Comparison of ENCODE assay signal across 10 cellular contexts in the genomic region with DNA sequence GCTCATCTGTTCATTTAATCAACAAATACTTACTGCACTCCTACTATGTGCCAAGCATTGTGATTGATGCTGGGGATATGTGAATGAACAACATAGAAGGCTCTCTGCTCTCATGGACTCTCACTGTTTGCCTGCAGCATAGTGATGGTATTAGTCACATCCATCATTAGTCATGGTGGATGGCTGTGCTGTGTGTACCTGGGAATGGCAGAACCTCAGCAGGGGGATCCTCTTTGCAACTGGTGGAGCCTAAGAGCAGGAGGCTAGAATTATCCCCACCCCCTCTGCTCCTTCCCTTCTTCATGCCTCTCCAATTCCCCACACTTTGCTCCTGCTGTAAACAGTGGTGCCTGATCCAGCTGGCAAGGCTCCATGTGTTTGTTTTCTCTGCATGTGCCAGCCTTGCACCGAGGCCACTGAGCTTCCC. TPM values are rescaled to one million over a fixed set of nuclear protein-coding genes. Genes with fewer than 3 reads are reported as not detected.
DNase-seq lines count a peak whose midpoint lies in the region; ATAC-seq and TF ChIP-seq lines count a peak whose summit lies in the region.
"Had no signal": no experiment of that assay in that cellular context is flagged by ENCODE, and none has a peak within 500 bp of the region (broad histone marks: within the 10 kb centered on the region; RNA-seq: fewer than 3 reads in every experiment).

No MANE protein-coding gene starts in this region.

- intact Hi-C loops in posterior vena cava (cut with DNase I): no loop called here

- H3K27ac Mint-ChIP-seq in activated CD8-positive, alpha-beta memory T cell treated with anti-CD3 and anti-CD28 coated beads, Interleukin-2, amount 10 ng/mL, durations not matched to agents 7 days and 5 days: no peak overlapping the region
- H3K27ac Mint-ChIP-seq: activated naive CD8-positive, alpha-beta T cell had no signal

- H3K36me3 Mint-ChIP-seq in activated CD8-positive, alpha-beta memory T cell treated with anti-CD3 and anti-CD28 coated beads, Interleukin-2, amount 10 ng/mL, durations not matched to agents 7 days and 5 days: no peaks in the 10 kb centered on the region
- H3K36me3 Mint-ChIP-seq: activated naive CD8-positive, alpha-beta T cell had no signal

- DNase-seq in DMS53 treated with DMSO at 0.1 percent for 48 hours (lab: John Stamatoyannopoulos, UW; ENCODE audit: unreplicated experiment) (peak; percentile 61), NCI-H2029 (lab: John Stamatoyannopoulos, UW) (peak; percentile 88), brain pericyte (ENCODE audit: low read depth, low spot score) (peak; percentile 50), myocyte (ENCODE audit: low read depth) (peak; percentile 71), posterior vena cava (ENCODE audit: low spot score) (no peak), erythroblast (lab: John Stamatoyannopoulos, UW) (no peak)
- no peak for DNase-seq in activated CD8-positive, alpha-beta memory T cell treated with anti-CD3 and anti-CD28 coated beads, Interleukin-2, amount 10 ng/mL, durations not matched to agents 7 days and 5 days

- H3K4me1 Mint-ChIP-seq in activated CD8-positive, alpha-beta memory T cell treated with anti-CD3 and anti-CD28 coated beads, Interleukin-2, amount 10 ng/mL, durations not matched to agents 7 days and 5 days: no peaks in the 10 kb centered on the region

- CTCF ChIA-PET in activated CD8-positive, alpha-beta memory T cell treated with anti-CD3 and anti-CD28 coated beads, Interleukin-2, amount 10 ng/mL, durations not matched to agents 7 days and 5 days (lab: Charles Lee): interaction anchor here (0.8 kb wide), 1 partner anchor 56 kb away, joined by 5 read pairs; no protein-coding TSS in a partner anchor

- no peaks in the 10 kb centered on the region for H3K9me3 Mint-ChIP-seq in activated CD8-positive, alpha-beta memory T cell treated with anti-CD3 and anti-CD28 coated beads, Interleukin-2, amount 10 ng/mL, durations not matched to agents 7 days and 5 days (ENCODE audit: low read depth)

- no peak for ATAC-seq in HG02642 (IDR thresholded peaks at IDR 0.05; ENCODE audit: poor library complexity, unreplicated experiment)
- ATAC-seq in activated CD8-positive, alpha-beta memory T cell treated with anti-CD3 and anti-CD28 coated beads, Interleukin-2, amount 10 ng/mL, durations not matched to agents 7 days and 5 days: no peak
- ATAC-seq: K562 had no signal

- no peak overlapping the region for H3K4me3 Mint-ChIP-seq in activated CD8-positive, alpha-beta memory T cell treated with anti-CD3 and anti-CD28 coated beads, Interleukin-2, amount 10 ng/mL, durations not matched to agents 7 days and 5 days
- H3K4me3 Mint-ChIP-seq: activated naive CD8-positive, alpha-beta T cell had no signal

- H3K27me3 Mint-ChIP-seq in activated CD8-positive, alpha-beta memory T cell treated with anti-CD3 and anti-CD28 coated beads, Interleukin-2, amount 10 ng/mL, durations not matched to agents 7 days and 5 days: peaks cover 13% of the 10 kb centered on the region
- H3K27me3 Mint-ChIP-seq: activated naive CD8-positive, alpha-beta T cell had no signal

- no peak for TF ChIP-seq POLR2A in erythroblast (IDR thresholded peaks at IDR 0.05; ENCODE audit: low read length)

RNA-seq across cellular contexts. Expression of a gene that starts 20.5 kb away (rescaled TPM):
- total RNA-seq in myocyte: 10.7 and 22.8 TPM in 2 replicates
- 6.2 TPM for polyA plus RNA-seq in myocyte (2012)
- total RNA-seq in posterior vena cava: 10 to 100 TPM; 51.6 to 86.8 TPM
- not detected for total RNA-seq in activated CD8-positive, alpha-beta memory T cell treated with anti-CD3 and anti-CD28 coated beads, Interleukin-2, amount 10 ng/mL, durations not matched to agents 7 days and 5 days
- total RNA-seq: K562 had no signal
- polyA plus RNA-seq: K562 had no signal

Comparison
In these comparisons a context has a peak if more than half of its experiments do, and no peak if none do; other contexts are left out.
1. DNase-seq: peak in DMS53 treated with DMSO at 0.1 percent for 48 hours (single experiment), NCI-H2029 (single experiment), brain pericyte (single experiment) and myocyte (single experiment); none in posterior vena cava (single experiment), erythroblast (0 of 2) and activated CD8-positive, alpha-beta memory T cell treated with anti-CD3 and anti-CD28 coated beads, Interleukin-2, amount 10 ng/mL, durations not matched to agents 7 days and 5 days (single experiment).
2. RNA of a gene that starts 20.5 kb away (total RNA-seq): 51.6 to 86.8 TPM in posterior vena cava and 10.7 to 22.8 TPM in myocyte; not detected in activated CD8-positive, alpha-beta memory T cell treated with anti-CD3 and anti-CD28 coated beads, Interleukin-2, amount 10 ng/mL, durations not matched to agents 7 days and 5 days; every median in the first group is over 10 times any median in the second.